In genomic region chr17:63276821-63277220, GRCh38 we compare ENCODE assay signal across 27 cellular contexts.
A peak's percentile ranks its signal among the peaks of the same experiment; 100 is the strongest.
DNase-seq lines count a peak whose midpoint lies in the region; ATAC-seq and TF ChIP-seq lines count a peak whose summit lies in the region.
"Had no signal": no experiment of that assay in that cellular context is flagged by ENCODE, and none has a peak within 500 bp of the region (broad histone marks: within the 10 kb centered on the region; RNA-seq: fewer than 3 reads in every experiment).

No MANE protein-coding gene starts in this region.

- no peaks in the 10 kb centered on the region for H3K79me2 ChIP-seq in PC-3 (ENCODE audit: low read length)
- peaks cover 10% of the 10 kb centered on the region for H3K79me2 ChIP-seq in osteoblast (ENCODE audit: insufficient read depth, low read length)

- H2AFZ ChIP-seq in PC-3 (ENCODE audit: low read length) (no peak overlapping the region), osteoblast (ENCODE audit: low read length) (no peak overlapping the region)

- H4K20me1 ChIP-seq in PC-3 (ENCODE audit: low read length): no peaks in the 10 kb centered on the region
- no peaks in the 10 kb centered on the region for H4K20me1 ChIP-seq in osteoblast (ENCODE audit: insufficient read depth, low read length)

- ATAC-seq in PC-3: no peak
- no peak for ATAC-seq in HG02852 (IDR thresholded peaks at IDR 0.05; ENCODE audit: unreplicated experiment)
- ATAC-seq: HCT116; left colon; naive thymus-derived CD8-positive, alpha-beta T cell; pancreas had no signal

- BruUV-seq in PC-3 (replicated peaks; lab: Mats Ljungman, UMichigan): no TSS peak

- CTCF ChIA-PET in PC-3 (lab: Charles Lee): no interaction called here

- H3K4me1 Mint-ChIP-seq in brain: peaks cover 46% of the 10 kb centered on the region

- H3K4me1 ChIP-seq in PC-3 (ENCODE audit: insufficient read depth, low read length) (peaks cover 72% of the 10 kb centered on the region), osteoblast (ENCODE audit: insufficient read depth, low read length) (peaks cover 65% of the 10 kb centered on the region)
- H3K4me1 ChIP-seq: pancreas, right atrium auricular region, testis, uterus had no signal

- H3K36me3 Mint-ChIP-seq in brain: peaks cover 67% of the 10 kb centered on the region

- H3K27ac Mint-ChIP-seq in brain: peak overlapping the region in 4 of 5 experiments; percentile 16 to 88 (median 74)
- H3K27ac Mint-ChIP-seq: activated T-cell treated with anti-CD3 and anti-CD28 coated beads, Interleukin-2, amount 50 U/mL, for 24 hours; dendritic cell treated with granulocyte-macrophage colony-stimulating factor and Interleukin-4, amounts not matched to agents 40 ng/mL and 50 ng/mL, for 4 days; naive thymus-derived CD8-positive, alpha-beta T cell; T-helper 1 cell treated with Interleukin-12 subunit alpha and Interleukin-12 subunit beta and Interleukin-4 antibody, amounts not matched to agents 30 μg/mL and 1 μg/mL, for 36 hours had no signal

- no peaks in the 10 kb centered on the region for H3K36me3 ChIP-seq in PC-3 (ENCODE audit: low read depth, low read length)
- no peaks in the 10 kb centered on the region for H3K36me3 ChIP-seq in osteoblast (ENCODE audit: insufficient read depth, low read length)
- H3K36me3 ChIP-seq: pancreas, right atrium auricular region, SJSA1, uterus had no signal

- no peak overlapping the region for H3K4me3 ChIP-seq in PC-3 (ENCODE audit: low read length)
- H3K4me3 ChIP-seq in osteoblast (ENCODE audit: insufficient read depth, low read length): no peak overlapping the region
- H3K4me3 ChIP-seq: pancreas, right atrium auricular region, SJSA1, testis, uterus had no signal

- DNase-seq in Daoy (ENCODE audit: low read depth) (peak; percentile 35), PC-3 (no peak), osteoblast (ENCODE audit: insufficient read length, low spot score, missing footprints) (no peak), dermis blood vessel endothelial cell (no peak)
- DNase-seq in activated CD4-positive, alpha-beta T cell treated with anti-CD3 and anti-CD28 coated beads for 1 hour: no peak
- DNase-seq in stimulated activated CD4-positive, alpha-beta T cell treated with anti-CD3 and anti-CD28 coated beads, Interleukin-4, amount 100 ng/mL, for 4 hours: no peak
- DNase-seq: activated CD4-positive, alpha-beta T cell treated with anti-CD3 and anti-CD28 coated beads for 48 hours; activated T-cell treated with anti-CD3 and anti-CD28 coated beads, Interleukin-2, amount 50 U/mL, for 24 hours; EL; left colon; MM.1S; naive thymus-derived CD8-positive, alpha-beta T cell; NCI-H1417; NCI-H82; pancreas; stimulated activated CD4-positive, alpha-beta T cell treated with anti-CD3 and anti-CD28 coated beads, Interleukin-12 subunit alpha, Interleukin-12 subunit beta, amount 100 ng/mL, for 4 hours; stimulated activated CD4-positive, alpha-beta T cell treated with anti-CD3 and anti-CD28 coated beads, Interleukin-4, amount 100 ng/mL, for 24 hours; stimulated activated naive CD4-positive, alpha-beta T cell; testis; uterus had no signal

- peak overlapping the region; percentile 55 for H3K9ac ChIP-seq in PC-3 (ENCODE audit: low read length)

- peaks cover 3% of the 10 kb centered on the region for H3F3A ChIP-seq in PC-3 (ENCODE audit: low read length, unreplicated experiment)

- POLR2A ChIA-PET in PC-3 (lab: Charles Lee; ENCODE audit: unreplicated experiment): no interaction called here

- intact Hi-C loops in PC-3 (cut with micrococcal nuclease): loop anchor here (5.0 kb wide), 1 partner anchor 80 kb away; no protein-coding TSS in a partner anchor

- H3K9me3 Mint-ChIP-seq in brain: peaks cover 3 to 19% (median 12%) of the 10 kb centered on the region in 5 experiments
- H3K9me3 Mint-ChIP-seq: activated T-cell treated with anti-CD3 and anti-CD28 coated beads, Interleukin-2, amount 50 U/mL, for 24 hours; dendritic cell treated with granulocyte-macrophage colony-stimulating factor and Interleukin-4, amounts not matched to agents 40 ng/mL and 50 ng/mL, for 4 days; T-helper 1 cell treated with Interleukin-12 subunit alpha and Interleukin-12 subunit beta and Interleukin-4 antibody, amounts not matched to agents 30 μg/mL and 1 μg/mL, for 36 hours had no signal

- no peak overlapping the region for H3K4me3 Mint-ChIP-seq in brain
- H3K4me3 Mint-ChIP-seq: activated T-cell treated with anti-CD3 and anti-CD28 coated beads, Interleukin-2, amount 50 U/mL, for 24 hours; dendritic cell treated with granulocyte-macrophage colony-stimulating factor and Interleukin-4, amounts not matched to agents 40 ng/mL and 50 ng/mL, for 4 days; naive thymus-derived CD8-positive, alpha-beta T cell; T-helper 1 cell treated with Interleukin-12 subunit alpha and Interleukin-12 subunit beta and Interleukin-4 antibody, amounts not matched to agents 30 μg/mL and 1 μg/mL, for 36 hours had no signal

- no peaks in the 10 kb centered on the region for H3K27me3 ChIP-seq in PC-3 (ENCODE audit: low read length)
- H3K27me3 ChIP-seq in osteoblast (ENCODE audit: insufficient read depth, low read length): no peaks in the 10 kb centered on the region
- H3K27me3 ChIP-seq: pancreas, right atrium auricular region, SJSA1, testis, uterus had no signal

- H3K4me2 ChIP-seq in PC-3 (ENCODE audit: low read length) (peak overlapping the region; percentile 45), osteoblast (ENCODE audit: insufficient read depth, low read length) (peak overlapping the region; percentile 45)

- H3K27me3 Mint-ChIP-seq in brain: no peaks in the 10 kb centered on the region
- H3K27me3 Mint-ChIP-seq: activated T-cell treated with anti-CD3 and anti-CD28 coated beads, Interleukin-2, amount 50 U/mL, for 24 hours; dendritic cell treated with granulocyte-macrophage colony-stimulating factor and Interleukin-4, amounts not matched to agents 40 ng/mL and 50 ng/mL, for 4 days; naive thymus-derived CD8-positive, alpha-beta T cell had no signal

- H3K27ac ChIP-seq in PC-3 (ENCODE audit: low read length) (peak overlapping the region; percentile 91), osteoblast (ENCODE audit: low read depth, low read length) (peak overlapping the region; percentile 75)
- H3K27ac ChIP-seq: pancreas, right atrium auricular region, testis, uterus had no signal

- H3K9me3 ChIP-seq in PC-3 (ENCODE audit: low read length) (no peaks in the 10 kb centered on the region), osteoblast (ENCODE audit: low read depth, low read length) (no peaks in the 10 kb centered on the region)
- H3K9me3 ChIP-seq: pancreas, testis, uterus had no signal

- no peaks in the 10 kb centered on the region for H3K9me2 ChIP-seq in PC-3 (replicated peaks; ENCODE audit: low read length)

- TF ChIP-seq CTCF in PC-3 (conservative IDR thresholded peaks at IDR 0.05; ENCODE audit: low read depth, low read length): no peak
- TF ChIP-seq CTCF in brain (conservative IDR thresholded peaks at IDR 0.05): no peak
- TF ChIP-seq CTCF in osteoblast (IDR thresholded peaks at IDR 0.05; ENCODE audit: extremely low read depth, low read depth, low read length): no peak
